In the genomic region with DNA sequence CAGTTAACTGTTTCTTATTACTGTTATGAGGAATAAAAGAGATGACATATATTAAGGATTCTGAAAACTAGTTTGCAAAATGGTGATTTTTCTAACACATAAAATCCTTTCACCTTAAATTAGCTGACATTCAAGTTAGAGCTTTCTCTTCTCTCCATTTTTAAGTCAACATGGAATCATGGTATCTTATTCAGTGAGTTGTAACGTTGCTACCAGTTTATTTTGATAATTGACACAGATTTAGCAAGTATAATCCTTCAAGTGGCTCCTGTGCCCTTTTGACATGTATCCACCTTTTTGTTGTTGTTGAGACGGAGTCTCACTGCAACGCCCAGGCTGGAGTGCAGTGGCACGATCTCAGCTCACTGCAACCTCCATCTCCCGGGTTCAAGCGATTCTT, we compare ENCODE assay signal across 1 cellular context.
A peak's percentile ranks its signal among the peaks of the same experiment; 100 is the strongest.
TF ChIP-seq lines count a peak whose summit lies in the region.

No MANE protein-coding gene starts in this region.

TF ChIP-seq in K562, 482 proteins besides CTCF, POLR2A, EP300 and RAD21:
- TF ChIP-seq POLR2B (IDR thresholded peaks at IDR 0.05; ENCODE audit: low read depth, partially characterized antibody) (peak; percentile 29), SUPT5H (IDR thresholded peaks at IDR 0.05) (peak; percentile 56), POLR2AphosphoS2 (IDR thresholded peaks at IDR 0.05; ENCODE audit: low read length) (0 out of 2 replicates have a peak, but pooled peaks have one; percentile 73), SIN3A (IDR thresholded peaks at IDR 0.05; ENCODE audit: borderline replicate concordance in 2 of 2, control insufficient read depth in 1 of 2, low read depth in 2 of 2, low read length in 2 of 2) (no peak), POLR2AphosphoS5 (IDR thresholded peaks at IDR 0.05; ENCODE audit: control insufficient read depth, insufficient read depth, low read depth, low read length) (peak; percentile 31; the same call in 1 of the 2 replicates)
